11 cellular contexts compared by ENCODE assay signal in genomic region chr12:9668141-9669018, GRCh38. TPM values are rescaled to one million over a fixed set of nuclear protein-coding genes. Genes with fewer than 3 reads are reported as not detected.
DNase-seq lines count a peak whose midpoint lies in the region; ATAC-seq and TF ChIP-seq lines count a peak whose summit lies in the region.
"Had no signal": no experiment of that assay in that cellular context is flagged by ENCODE, and none has a peak within 500 bp of the region (broad histone marks: within the 10 kb centered on the region; RNA-seq: fewer than 3 reads in every experiment).

No MANE protein-coding gene starts in this region.

- POLR2A ChIA-PET in activated CD4-positive, alpha-beta T cell treated with anti-CD3 and anti-CD28 coated beads for 36 hours (lab: Charles Lee): interaction anchor here (0.6 to 7.0 kb wide), 7 partner anchors 13 to 672 kb away, joined by 3 to 190 read pairs (median 15); partner anchors contain the start of gene CD69

- TF ChIP-seq POLR2A in stomach (IDR thresholded peaks at IDR 0.05): no peak

- no peak for DNase-seq in activated CD4-positive, alpha-beta T cell treated with anti-CD3 and anti-CD28 coated beads for 36 hours
- no peak for DNase-seq in activated CD4-positive, alpha-beta T cell treated with anti-CD3 and anti-CD28 coated beads for 48 hours
- DNase-seq in central memory CD8-positive, alpha-beta T cell (ENCODE audit: low spot score in 2 of 2): no peak
- DNase-seq in renal cortical epithelial cell (ENCODE audit: low read depth) (peak; percentile 19), foreskin melanocyte (no peak), stomach (no peak)
- DNase-seq: midbrain had no signal

- no peak for ATAC-seq in activated CD4-positive, alpha-beta T cell treated with anti-CD3 and anti-CD28 coated beads for 36 hours
- ATAC-seq in central memory CD8-positive, alpha-beta T cell (replicated peaks; ENCODE audit: extremely low read depth, poor library complexity, severe bottlenecking): no peak
- ATAC-seq in GM21390 (IDR thresholded peaks at IDR 0.05; ENCODE audit: unreplicated experiment): no peak

- CTCF ChIA-PET in activated CD4-positive, alpha-beta T cell treated with anti-CD3 and anti-CD28 coated beads for 36 hours (lab: Charles Lee): interaction anchor here (0.8 to 11.5 kb wide), 10 partner anchors 10 to 126 kb away, joined by 3 to 124 read pairs (median 7); partner anchors contain the start of gene CD69

- peaks cover 55% of the 10 kb centered on the region for H3K4me1 Mint-ChIP-seq in activated CD4-positive, alpha-beta T cell treated with anti-CD3 and anti-CD28 coated beads for 36 hours
- H3K4me1 Mint-ChIP-seq in central memory CD8-positive, alpha-beta T cell: peaks cover 62% of the 10 kb centered on the region

- H3K27me3 ChIP-seq in OCI-LY3 (ENCODE audit: low read depth, low read length) (no peaks in the 10 kb centered on the region), stomach (no peaks in the 10 kb centered on the region)

- peak overlapping the region; percentile 74 for H3K4me3 ChIP-seq in OCI-LY3 (ENCODE audit: low read length)
- H3K4me3 ChIP-seq in stomach: no peak overlapping the region

- H3K9me3 ChIP-seq in OCI-LY3 (ENCODE audit: insufficient read depth, low read length) (peaks cover 4% of the 10 kb centered on the region; the same call in 1 of the 2 replicates), stomach (no peaks in the 10 kb centered on the region)

- no peak overlapping the region for H2AFZ ChIP-seq in OCI-LY3 (ENCODE audit: low read depth, low read length)

- H3K9me3 Mint-ChIP-seq in activated CD4-positive, alpha-beta T cell treated with anti-CD3 and anti-CD28 coated beads for 36 hours (ENCODE audit: low read depth): peaks cover 3% of the 10 kb centered on the region
- no peaks in the 10 kb centered on the region for H3K9me3 Mint-ChIP-seq in central memory CD8-positive, alpha-beta T cell
- H3K9me3 Mint-ChIP-seq: dendritic cell treated with granulocyte-macrophage colony-stimulating factor and Interleukin-4, amounts not matched to agents 40 ng/mL and 50 ng/mL, for 4 days had no signal

- peaks cover 34% of the 10 kb centered on the region for H3K36me3 ChIP-seq in OCI-LY3 (replicated peaks; ENCODE audit: low read depth, low read length)
- H3K36me3 ChIP-seq in stomach: peaks cover 0 to 27% (median 17%) of the 10 kb centered on the region in 4 donors

- intact Hi-C loops in activated CD4-positive, alpha-beta T cell treated with anti-CD3 and anti-CD28 coated beads for 36 hours (cut with DNase I, micrococcal nuclease): loop anchor here (1.0 to 5.0 kb wide), 9 partner anchors 18 to 716 kb away; partner anchors contain the start of genes CD69 (in 1 of the 2), CLEC2B (in 1 of the 2) and GABARAPL1 (in 1 of the 2)
- intact Hi-C loops in stomach (cut with DNase I; ENCODE audit: low total_unique reads): no loop called here

- no peak for TF ChIP-seq EP300 in stomach (IDR thresholded peaks at IDR 0.05)

- H3K36me3 Mint-ChIP-seq in activated CD4-positive, alpha-beta T cell treated with anti-CD3 and anti-CD28 coated beads for 36 hours (ENCODE audit: low read depth): peaks cover 82% of the 10 kb centered on the region
- peaks cover 44% of the 10 kb centered on the region for H3K36me3 Mint-ChIP-seq in central memory CD8-positive, alpha-beta T cell (ENCODE audit: insufficient read depth)

- WGBS in stomach, 5 donors: 76 to 85% (median 79%) methylated on average over 4 of the region's 4 CpGs

- peaks cover 51% of the 10 kb centered on the region for H3K79me2 ChIP-seq in OCI-LY3 (ENCODE audit: low read length)

- H3K27ac Mint-ChIP-seq in activated CD4-positive, alpha-beta T cell treated with anti-CD3 and anti-CD28 coated beads for 36 hours: peak overlapping the region; percentile 99
- peak overlapping the region; percentile 91 for H3K27ac Mint-ChIP-seq in central memory CD8-positive, alpha-beta T cell (ENCODE audit: low read depth)
- H3K27ac Mint-ChIP-seq: dendritic cell treated with granulocyte-macrophage colony-stimulating factor and Interleukin-4, amounts not matched to agents 40 ng/mL and 50 ng/mL, for 4 days had no signal

- peak overlapping the region; percentile 86 for H3K4me2 ChIP-seq in OCI-LY3 (ENCODE audit: low read length)

- no peaks in the 10 kb centered on the region for H3K27me3 Mint-ChIP-seq in activated CD4-positive, alpha-beta T cell treated with anti-CD3 and anti-CD28 coated beads for 36 hours
- no peaks in the 10 kb centered on the region for H3K27me3 Mint-ChIP-seq in central memory CD8-positive, alpha-beta T cell
- H3K27me3 Mint-ChIP-seq: dendritic cell treated with granulocyte-macrophage colony-stimulating factor and Interleukin-4, amounts not matched to agents 40 ng/mL and 50 ng/mL, for 4 days had no signal

- no peaks in the 10 kb centered on the region for H4K20me1 ChIP-seq in OCI-LY3 (ENCODE audit: insufficient read depth, low read length)

- TF ChIP-seq CTCF in OCI-LY3 (IDR thresholded peaks at IDR 0.05; ENCODE audit: low read depth, low read length): no peak
- TF ChIP-seq CTCF in stomach (IDR thresholded peaks at IDR 0.05): no peak

- H3K27ac ChIP-seq in OCI-LY3 (ENCODE audit: low read length) (peak overlapping the region; percentile 98), stomach (peak overlapping the region in 2 of 5 donors; percentile 21 to 47)
- H3K27ac ChIP-seq: 22Rv1 had no signal

- peak overlapping the region; percentile 93 for H3K4me3 Mint-ChIP-seq in activated CD4-positive, alpha-beta T cell treated with anti-CD3 and anti-CD28 coated beads for 36 hours
- peak overlapping the region; percentile 78 for H3K4me3 Mint-ChIP-seq in central memory CD8-positive, alpha-beta T cell
- H3K4me3 Mint-ChIP-seq: dendritic cell treated with granulocyte-macrophage colony-stimulating factor and Interleukin-4, amounts not matched to agents 40 ng/mL and 50 ng/mL, for 4 days had no signal

- peak overlapping the region; percentile 91 for H3K9ac ChIP-seq in OCI-LY3 (ENCODE audit: low read length)

- H3K4me1 ChIP-seq in OCI-LY3 (ENCODE audit: low read length): peaks cover 79% of the 10 kb centered on the region
- H3K4me1 ChIP-seq in stomach: peaks cover under 1 to 12% (median 4%) of the 10 kb centered on the region in 4 donors

RNA-seq across cellular contexts. Expression of gene CLEC2D, which starts 1.1 kb away (rescaled TPM):
- total RNA-seq in activated CD4-positive, alpha-beta T cell treated with anti-CD3 and anti-CD28 coated beads for 36 hours: 100 to 1,000 TPM; 190 to 212 TPM
- total RNA-seq in renal cortical epithelial cell (1.2 and 2.2 TPM in 2 replicates), stomach (10 to 100 TPM in 4 of 5 donors, not detected in 1; 21.1 to 90.2 (median 32.0) TPM)
- polyA plus RNA-seq in stomach: 1 to 10 TPM; 2.2 to 6.4 (median 5.1) TPM
